In genomic region chr18:41347057-41347456, GRCh38 we compare ENCODE assay signal across 24 cellular contexts.
A peak's percentile ranks its signal among the peaks of the same experiment; 100 is the strongest.
DNase-seq lines count a peak whose midpoint lies in the region; ATAC-seq and TF ChIP-seq lines count a peak whose summit lies in the region.
"Had no signal": no experiment of that assay in that cellular context is flagged by ENCODE, and none has a peak within 500 bp of the region (broad histone marks: within the 10 kb centered on the region; RNA-seq: fewer than 3 reads in every experiment).

No MANE protein-coding gene starts in this region.

- H3K4me3 ChIP-seq in spleen: no peak overlapping the region
- H3K4me3 ChIP-seq: adrenal gland, GM12878, pancreas, right atrium auricular region, SK-N-MC, thyroid gland had no signal

- H3K27me3 ChIP-seq in spleen (replicated peaks in 1 of 7): no peaks in the 10 kb centered on the region
- H3K27me3 ChIP-seq: adrenal gland, pancreas, right atrium auricular region, thyroid gland had no signal

- H3K9me3 ChIP-seq in spleen: no peaks in the 10 kb centered on the region
- H3K9me3 ChIP-seq: adrenal gland, pancreas, right atrium auricular region, thyroid gland had no signal

- no peaks in the 10 kb centered on the region for H3K4me1 ChIP-seq in spleen
- H3K4me1 ChIP-seq: adrenal gland, pancreas, right atrium auricular region, thyroid gland had no signal

- 86 to 93% (median 87%) methylated on average over 3 of the region's 3 CpGs for WGBS in spleen, 5 donors

- in situ Hi-C loops in G401 (cut with HindIII; ENCODE audit: low sequenced_read_pairs): no loop called here

- no peak for ATAC-seq in HG03342 (IDR thresholded peaks at IDR 0.05; ENCODE audit: unreplicated experiment)
- ATAC-seq: activated CD8-positive, alpha-beta T cell treated with anti-CD3 and anti-CD28 coated beads, Interleukin-2, amount 10 ng/mL, durations not matched to agents 7 days and 5 days; GM12878; natural killer cell treated with Interleukin-12 subunit alpha and Interleukin-12 subunit beta and Interleukin-15 and Interleukin-18, amount 100 ng/mL, for 72 hours; pancreas had no signal

- no peak overlapping the region for H3K27ac ChIP-seq in spleen
- H3K27ac ChIP-seq: adrenal gland, pancreas, right atrium auricular region, SK-N-MC, thyroid gland had no signal

- no peak for TF ChIP-seq CTCF in spleen (IDR thresholded peaks at IDR 0.05 in 8 of 11, conservative IDR thresholded peaks at IDR 0.05 in 3 of 11)

- DNase-seq in H4 (ENCODE audit: low spot score) (peak; percentile 39), amniotic epithelial cell (ENCODE audit: low read depth) (peak; percentile 92), fibroblast of peridontal ligament (ENCODE audit: extremely low read depth) (peak; percentile 87), spleen (no peak), NCI-H82 treated with DMSO at 0.1 percent for 48 hours (lab: John Stamatoyannopoulos, UW; ENCODE audit: unreplicated experiment) (no peak), G401 (ENCODE audit: low spot score) (no peak)
- DNase-seq: activated CD8-positive, alpha-beta T cell treated with anti-CD3 and anti-CD28 coated beads, Interleukin-2, amount 10 ng/mL, durations not matched to agents 7 days and 5 days; activated gamma-delta T cell; adrenal gland; cerebellar nuclear complex; H7; islet precursor cell; NCI-H1092; NCI-H187 treated with DMSO at 0.1 percent for 48 hours; NCI-H69; pancreas; RPMI8226; T-helper 2 cell; thyroid gland had no signal

- TF ChIP-seq POLR2A in spleen (IDR thresholded peaks at IDR 0.05): no peak

- intact Hi-C loops in spleen (cut with DNase I; ENCODE audit: low total_unique reads): no loop called here

- H3K36me3 ChIP-seq in spleen: no peaks in the 10 kb centered on the region
- H3K36me3 ChIP-seq: adrenal gland, pancreas, right atrium auricular region, thyroid gland had no signal

Comparison
In these comparisons a context has a peak if more than half of its experiments do, and no peak if none do; other contexts are left out.
1. DNase-seq: peak in H4 (single experiment), amniotic epithelial cell (single experiment) and fibroblast of peridontal ligament (single experiment); none in spleen (single experiment), NCI-H82 treated with DMSO at 0.1 percent for 48 hours (single experiment) and G401 (single experiment).